ENCODE assay signal across 10 cellular contexts in genomic region chr5:68518286-68518685, GRCh38.
"Had no signal": no experiment of that assay in that cellular context is flagged by ENCODE, and none has a peak within 500 bp of the region (broad histone marks: within the 10 kb centered on the region; RNA-seq: fewer than 3 reads in every experiment).

No MANE protein-coding gene starts in this region.

- DNase-seq: GM23248, GOT3, H7, HFFc6, IMR-90, KG1 had no signal

- H3K9me3 Mint-ChIP-seq: HFFc6 had no signal

- H3K36me3 ChIP-seq: HAP-1 had no signal

- H2AFZ ChIP-seq: GM23248 had no signal

- H3K27ac Mint-ChIP-seq: HFFc6 had no signal

- ATAC-seq: HCT116, K562 had no signal

- H3K4me1 ChIP-seq: HAP-1 had no signal

- H3K9me3 ChIP-seq: HAP-1 had no signal

- H3K4me3 ChIP-seq: GM23248, HAP-1, K562 had no signal

- H3K9ac ChIP-seq: GM23248 had no signal

- H3K4me3 Mint-ChIP-seq: HFFc6 had no signal

- H3K27ac ChIP-seq: GM23248, HL-60 had no signal
